Comparison of ENCODE assay signal across 11 cellular contexts in the genomic region with DNA sequence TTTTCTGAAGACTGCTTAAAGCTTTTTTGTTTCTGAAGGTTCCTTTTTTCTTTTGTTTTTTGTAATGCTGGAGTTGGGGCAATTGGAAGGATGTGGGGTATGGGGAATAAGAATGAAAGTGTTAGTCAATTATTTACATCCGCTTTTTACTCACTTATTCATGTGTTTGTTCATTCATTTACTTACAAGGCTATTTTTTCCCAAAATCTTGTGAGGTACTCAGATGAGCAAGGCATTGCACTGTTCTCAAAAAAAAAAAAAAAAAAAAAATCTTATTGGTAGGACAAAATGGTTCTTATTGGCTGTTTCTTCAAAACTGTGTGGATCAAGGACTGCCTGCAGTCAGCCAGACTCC. TPM values are rescaled to one million over a fixed set of nuclear protein-coding genes. Genes with fewer than 3 reads are reported as not detected.
DNase-seq lines count a peak whose midpoint lies in the region; FAIRE-seq and TF ChIP-seq lines count a peak whose summit lies in the region.
"Had no signal": no experiment of that assay in that cellular context is flagged by ENCODE, and none has a peak within 500 bp of the region (broad histone marks: within the 10 kb centered on the region; RNA-seq: fewer than 3 reads in every experiment).

No MANE protein-coding gene starts in this region.

- H3K4me1 ChIP-seq in osteoblast (ENCODE audit: insufficient read depth, low read length): peaks cover 47% of the 10 kb centered on the region
- H3K4me1 ChIP-seq: Caco-2 had no signal

- peaks cover 51 to 54% of the 10 kb centered on the region in 2 donors for H3K36me3 Mint-ChIP-seq in CD14-positive monocyte
- peaks cover 51% of the 10 kb centered on the region for H3K36me3 Mint-ChIP-seq in activated T-helper 1 cell treated with anti-CD3 and anti-CD28 coated beads, Interleukin-12 subunit alpha, Interleukin-12 subunit beta, Interleukin-2, Interleukin-4 antibody, amounts not matched to agents 30 ng/mL and 10 ng/mL and 1 ng/mL, durations not matched to agents 14 hours and 24 hours and 36 hours (ENCODE audit: low read depth)

- peaks cover 0 to 3% (median 0%) of the 10 kb centered on the region in 7 donors for H3K9me3 Mint-ChIP-seq in CD14-positive monocyte
- H3K9me3 Mint-ChIP-seq in activated T-helper 1 cell treated with anti-CD3 and anti-CD28 coated beads, Interleukin-12 subunit alpha, Interleukin-12 subunit beta, Interleukin-2, Interleukin-4 antibody, amounts not matched to agents 30 ng/mL and 10 ng/mL and 1 ng/mL, durations not matched to agents 14 hours and 24 hours and 36 hours: no peaks in the 10 kb centered on the region

- H3K4me1 Mint-ChIP-seq in CD14-positive monocyte: peaks cover 55% of the 10 kb centered on the region
- peaks cover 51% of the 10 kb centered on the region for H3K4me1 Mint-ChIP-seq in activated T-helper 1 cell treated with anti-CD3 and anti-CD28 coated beads, Interleukin-12 subunit alpha, Interleukin-12 subunit beta, Interleukin-2, Interleukin-4 antibody, amounts not matched to agents 30 ng/mL and 10 ng/mL and 1 ng/mL, durations not matched to agents 14 hours and 24 hours and 36 hours (ENCODE audit: low read depth)

- peaks cover 8% of the 10 kb centered on the region for H4K20me1 ChIP-seq in osteoblast (ENCODE audit: insufficient read depth, low read length)

- peaks cover 68% of the 10 kb centered on the region for H3K36me3 ChIP-seq in osteoblast (ENCODE audit: insufficient read depth, low read length)

- intact Hi-C loops in CD14-positive monocyte (cut with micrococcal nuclease): no loop called here
- intact Hi-C loops in activated T-helper 1 cell treated with anti-CD3 and anti-CD28 coated beads, Interleukin-12 subunit alpha, Interleukin-12 subunit beta, Interleukin-2, Interleukin-4 antibody, amounts not matched to agents 30 ng/mL and 10 ng/mL and 1 ng/mL, durations not matched to agents 14 hours and 24 hours and 36 hours (cut with micrococcal nuclease): loop anchor here (1.0 to 2.0 kb wide), 3 partner anchors 31 to 154 kb away; partner anchors contain the start of gene FLCN
- intact Hi-C loops in posterior cingulate gyrus (cut with DNase I): no loop called here

- peaks cover 14% of the 10 kb centered on the region for H3K79me2 ChIP-seq in osteoblast (ENCODE audit: insufficient read depth, low read length)

- no peak overlapping the region for H3K4me3 ChIP-seq in osteoblast (ENCODE audit: insufficient read depth, low read length)

- H2AFZ ChIP-seq in osteoblast (ENCODE audit: low read length): no peak overlapping the region

- TF ChIP-seq CTCF in CD14-positive monocyte (IDR thresholded peaks at IDR 0.05) (no peak), osteoblast (IDR thresholded peaks at IDR 0.05; ENCODE audit: extremely low read depth, low read depth, low read length) (no peak)

- H3K27ac Mint-ChIP-seq in CD14-positive monocyte: peak overlapping the region; percentile 91 to 98 (median 96)
- H3K27ac Mint-ChIP-seq in activated T-helper 1 cell treated with anti-CD3 and anti-CD28 coated beads, Interleukin-12 subunit alpha, Interleukin-12 subunit beta, Interleukin-2, Interleukin-4 antibody, amounts not matched to agents 30 ng/mL and 10 ng/mL and 1 ng/mL, durations not matched to agents 14 hours and 24 hours and 36 hours: peak overlapping the region; percentile 72

- H3K27me3 ChIP-seq in osteoblast (ENCODE audit: insufficient read depth, low read length): no peaks in the 10 kb centered on the region

- no peak overlapping the region for H3K4me2 ChIP-seq in osteoblast (ENCODE audit: insufficient read depth, low read length)
- H3K4me2 ChIP-seq: KMS-11 had no signal

- peak; percentile 84 for FAIRE-seq in GM18507 (lab: Jason Lieb, UNC)
- FAIRE-seq: colon had no signal

- peak overlapping the region; percentile 49 to 80 for H3K4me3 Mint-ChIP-seq in CD14-positive monocyte
- peak overlapping the region; percentile 12 for H3K4me3 Mint-ChIP-seq in activated T-helper 1 cell treated with anti-CD3 and anti-CD28 coated beads, Interleukin-12 subunit alpha, Interleukin-12 subunit beta, Interleukin-2, Interleukin-4 antibody, amounts not matched to agents 30 ng/mL and 10 ng/mL and 1 ng/mL, durations not matched to agents 14 hours and 24 hours and 36 hours

- peak overlapping the region; percentile 93 for H3K27ac ChIP-seq in osteoblast (ENCODE audit: low read depth, low read length)
- H3K27ac ChIP-seq: KMS-11 had no signal

- no peak for DNase-seq in CD14-positive monocyte (ENCODE audit: low spot score)
- peak; percentile 22 for DNase-seq in GM18507 (ENCODE audit: extremely low spot score, insufficient read length, low read depth)
- DNase-seq in activated T-helper 1 cell treated with anti-CD3 and anti-CD28 coated beads, Interleukin-12 subunit alpha, Interleukin-12 subunit beta, Interleukin-2, Interleukin-4 antibody, amounts not matched to agents 30 ng/mL and 10 ng/mL and 1 ng/mL, durations not matched to agents 14 hours and 24 hours and 36 hours (ENCODE audit: low spot score): no peak
- DNase-seq in osteoblast (ENCODE audit: insufficient read length, low spot score, missing footprints): no peak
- no peak for DNase-seq in NCI-H2029 treated with DMSO at 0.1 percent for 48 hours (lab: John Stamatoyannopoulos, UW)
- no peak for DNase-seq in posterior cingulate gyrus
- DNase-seq in GF-D8 (lab: John Stamatoyannopoulos, UW): no peak
- DNase-seq in mesenteric fat pad (ENCODE audit: low spot score): no peak
- DNase-seq: Caco-2 had no signal

- H3K9me3 ChIP-seq in osteoblast (ENCODE audit: low read depth, low read length): no peaks in the 10 kb centered on the region
- H3K9me3 ChIP-seq: Caco-2 had no signal

- peaks cover 0 to 2% (median 0%) of the 10 kb centered on the region in 3 donors for H3K27me3 Mint-ChIP-seq in CD14-positive monocyte (ENCODE audit: low read depth in 3 of 3)
- H3K27me3 Mint-ChIP-seq in activated T-helper 1 cell treated with anti-CD3 and anti-CD28 coated beads, Interleukin-12 subunit alpha, Interleukin-12 subunit beta, Interleukin-2, Interleukin-4 antibody, amounts not matched to agents 30 ng/mL and 10 ng/mL and 1 ng/mL, durations not matched to agents 14 hours and 24 hours and 36 hours (ENCODE audit: insufficient read depth): no peaks in the 10 kb centered on the region

RNA-seq across cellular contexts. Expression of gene PLD6, which starts 55.7 kb away (rescaled TPM):
- under 1 TPM; 0.16 to 0.50 TPM for polyA plus RNA-seq in CD14-positive monocyte
- 18.5 and 20.5 TPM in 2 replicates for total RNA-seq in activated T-helper 1 cell treated with anti-CD3 and anti-CD28 coated beads, Interleukin-12 subunit alpha, Interleukin-12 subunit beta, Interleukin-2, Interleukin-4 antibody, amounts not matched to agents 30 ng/mL and 10 ng/mL and 1 ng/mL, durations not matched to agents 14 hours and 24 hours and 36 hours
- total RNA-seq in osteoblast: 1.4 and 2.7 TPM in 2 replicates
- 12.4 TPM for total RNA-seq in mesenteric fat pad
